In the genomic region with DNA sequence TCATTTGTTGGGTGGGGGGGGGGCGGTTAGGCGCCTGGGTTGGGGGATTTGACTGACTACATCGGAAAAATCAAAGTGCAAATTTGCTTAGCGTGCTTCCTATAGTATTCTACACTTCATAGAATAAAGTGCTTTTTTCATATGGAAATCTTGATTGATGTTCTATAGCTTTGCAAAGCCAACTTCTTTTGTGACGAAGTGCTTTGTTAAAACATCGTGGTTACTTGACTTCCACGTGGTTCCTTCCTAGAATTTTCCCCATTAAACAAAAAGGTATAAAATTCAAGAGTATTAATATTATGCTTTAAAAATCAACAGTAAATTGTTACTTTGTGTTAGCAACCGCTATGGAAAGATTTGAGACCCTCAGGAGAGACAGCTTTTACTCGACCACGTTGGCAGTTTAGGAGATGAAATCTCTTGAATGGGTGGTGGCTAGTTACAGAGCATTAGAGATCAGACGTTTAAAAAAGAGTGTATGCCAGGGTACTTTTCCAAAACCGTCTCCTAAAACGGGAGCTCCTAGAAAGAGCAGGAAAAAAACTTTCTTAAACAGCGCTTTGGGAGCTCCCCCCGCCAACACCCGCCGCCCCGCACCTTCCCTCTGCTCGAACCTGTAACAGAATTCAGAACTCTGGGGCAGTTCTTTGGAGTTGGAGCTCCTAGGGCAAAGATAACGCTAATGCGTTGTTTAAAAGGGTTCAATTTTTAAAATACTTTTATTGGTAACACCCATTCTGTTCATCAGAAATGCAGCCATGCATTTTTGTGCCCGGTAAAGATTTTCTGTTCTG, we compare ENCODE assay signal across 8 cellular contexts. TPM values are rescaled to one million over a fixed set of nuclear protein-coding genes. Genes with fewer than 3 reads are reported as not detected.
DNase-seq lines count a peak whose midpoint lies in the region; ATAC-seq and TF ChIP-seq lines count a peak whose summit lies in the region.

No MANE protein-coding gene starts in this region.

- no peak for ATAC-seq in GM23338
- peak in 2 of 4 donors; percentile 17 to 24 for ATAC-seq in heart left ventricle
- ATAC-seq in sciatic nerve: peak; percentile 38
- ATAC-seq in GM21528 (IDR thresholded peaks at IDR 0.05; ENCODE audit: low FRiP score, unreplicated experiment): no peak

- DNase-seq in GM23338 (ENCODE audit: low spot score): peak; percentile 50
- DNase-seq in activated CD4-positive, alpha-beta memory T cell treated with anti-CD3 and anti-CD28 coated beads, Interleukin-2, amount 10 ng/mL, durations not matched to agents 7 days and 5 days: no peak
- DNase-seq in heart left ventricle: peak in 2 of 5 donors; percentile 22 to 31
- DNase-seq in sciatic nerve (ENCODE audit: low spot score): no peak
- no peak for DNase-seq in LoVo (ENCODE audit: low spot score)
- DNase-seq in SKM-1 treated with dmso at 0.1 percent for 144 hours (lab: John Stamatoyannopoulos, UW; ENCODE audit: unreplicated experiment): no peak
- no peak for DNase-seq in NCI-H526 (lab: John Stamatoyannopoulos, UW)

- peaks cover 39% of the 10 kb centered on the region for H3K4me1 Mint-ChIP-seq in GM23338
- H3K4me1 Mint-ChIP-seq in activated CD4-positive, alpha-beta memory T cell treated with anti-CD3 and anti-CD28 coated beads, Interleukin-2, amount 10 ng/mL, durations not matched to agents 7 days and 5 days: peaks cover 12% of the 10 kb centered on the region

- peaks cover 90% of the 10 kb centered on the region for H3K79me2 ChIP-seq in GM23338 (replicated peaks; ENCODE audit: insufficient read depth)

- POLR2A ChIA-PET in activated CD4-positive, alpha-beta memory T cell treated with anti-CD3 and anti-CD28 coated beads, Interleukin-2, amount 10 ng/mL, durations not matched to agents 7 days and 5 days (lab: Charles Lee): no interaction called here

- CTCF ChIA-PET in activated CD4-positive, alpha-beta memory T cell treated with anti-CD3 and anti-CD28 coated beads, Interleukin-2, amount 10 ng/mL, durations not matched to agents 7 days and 5 days (lab: Charles Lee): no interaction called here

- no peak for TF ChIP-seq POLR2A in heart left ventricle (IDR thresholded peaks at IDR 0.05)

- WGBS in heart left ventricle, 4 donors: 1 to 3% (median 2%) methylated on average over 22 of the region's 22 CpGs

- peaks cover 9% of the 10 kb centered on the region for H3K27me3 Mint-ChIP-seq in GM23338 (ENCODE audit: insufficient read depth, low read depth, poor library complexity)
- peaks cover 35% of the 10 kb centered on the region for H3K27me3 Mint-ChIP-seq in activated CD4-positive, alpha-beta memory T cell treated with anti-CD3 and anti-CD28 coated beads, Interleukin-2, amount 10 ng/mL, durations not matched to agents 7 days and 5 days

- H3K27ac Mint-ChIP-seq in GM23338: peak overlapping the region; percentile 97
- no peak overlapping the region for H3K27ac Mint-ChIP-seq in activated CD4-positive, alpha-beta memory T cell treated with anti-CD3 and anti-CD28 coated beads, Interleukin-2, amount 10 ng/mL, durations not matched to agents 7 days and 5 days

- H3K4me1 ChIP-seq in GM23338 (ENCODE audit: insufficient read depth): peaks cover 42% of the 10 kb centered on the region
- H3K4me1 ChIP-seq in heart left ventricle: peaks cover 0 to 34% (median 5%) of the 10 kb centered on the region in 12 donors

- H3K27me3 ChIP-seq in GM23338 (ENCODE audit: insufficient read depth) (no peaks in the 10 kb centered on the region), heart left ventricle (peaks cover 0 to 22% (median 0%) of the 10 kb centered on the region in 9 donors)

- H3F3A ChIP-seq in GM23338 (replicated peaks; ENCODE audit: low read depth): no peaks in the 10 kb centered on the region; the same call in 1 of the 2 replicates

- peak overlapping the region; percentile 99 for H3K27ac ChIP-seq in GM23338 (ENCODE audit: low read depth)
- H3K27ac ChIP-seq in heart left ventricle: peak overlapping the region; percentile 82 to 95 (median 92)

- H3K4me2 ChIP-seq in GM23338: peak overlapping the region; percentile 82

- H3K36me3 Mint-ChIP-seq in GM23338 (ENCODE audit: low read depth): peaks cover 41% of the 10 kb centered on the region
- H3K36me3 Mint-ChIP-seq in activated CD4-positive, alpha-beta memory T cell treated with anti-CD3 and anti-CD28 coated beads, Interleukin-2, amount 10 ng/mL, durations not matched to agents 7 days and 5 days (ENCODE audit: low read depth): no peaks in the 10 kb centered on the region

- TF ChIP-seq CTCF in GM23338 (conservative IDR thresholded peaks at IDR 0.05; ENCODE audit: low read depth in 2 of 2) (no peak), heart left ventricle (IDR thresholded peaks at IDR 0.05) (no peak)

- H3K4me3 Mint-ChIP-seq in GM23338: peak overlapping the region; percentile 92
- H3K4me3 Mint-ChIP-seq in activated CD4-positive, alpha-beta memory T cell treated with anti-CD3 and anti-CD28 coated beads, Interleukin-2, amount 10 ng/mL, durations not matched to agents 7 days and 5 days: peak overlapping the region; percentile 43

- H4K20me1 ChIP-seq in GM23338 (replicated peaks; ENCODE audit: insufficient read depth): peaks cover 18% of the 10 kb centered on the region

- H3K9me2 ChIP-seq in GM23338 (ENCODE audit: insufficient read depth): no peaks in the 10 kb centered on the region

- no peaks in the 10 kb centered on the region for H3K36me3 ChIP-seq in GM23338 (ENCODE audit: insufficient read depth)
- H3K36me3 ChIP-seq in heart left ventricle: no peaks in the 10 kb centered on the region

- H3K4me3 ChIP-seq in GM23338 (peak overlapping the region; percentile 69), heart left ventricle (peak overlapping the region; percentile 47 to 86 (median 72))

- no peak overlapping the region for H2AFZ ChIP-seq in GM23338

- H3K9me3 ChIP-seq in heart left ventricle: no peaks in the 10 kb centered on the region

- peaks cover 8% of the 10 kb centered on the region for H3K9me3 Mint-ChIP-seq in GM23338
- H3K9me3 Mint-ChIP-seq in activated CD4-positive, alpha-beta memory T cell treated with anti-CD3 and anti-CD28 coated beads, Interleukin-2, amount 10 ng/mL, durations not matched to agents 7 days and 5 days: no peaks in the 10 kb centered on the region

- intact Hi-C loops in heart left ventricle (cut with DNase I) (loop anchor here in 8 of 10 donors (2.0 to 10.0 kb wide), 13 partner anchors 146 to 958 kb away; a partner anchor contains a TSS), sciatic nerve (cut with DNase I) (loop anchor here (10.0 kb wide), 1 partner anchor 598 kb away; no protein-coding TSS in a partner anchor)

TF ChIP-seq in GM23338, 12 proteins besides CTCF, POLR2A, EP300 and RAD21 (continues in another document):
- no peak for TF ChIP-seq JUNB (IDR thresholded peaks at IDR 0.05; ENCODE audit: unreplicated experiment)
- no peak for TF ChIP-seq POLR2AphosphoS5 (IDR thresholded peaks at IDR 0.05; ENCODE audit: low read depth)
- TF ChIP-seq EZH2phosphoT487 (IDR thresholded peaks at IDR 0.05; ENCODE audit: unreplicated experiment): no peak
- peak; percentile 82 for TF ChIP-seq NANOG (IDR thresholded peaks at IDR 0.05; ENCODE audit: borderline replicate concordance)
- no peak for TF ChIP-seq EZH2 (IDR thresholded peaks at IDR 0.05; ENCODE audit: low read depth, unreplicated experiment)
- TF ChIP-seq ZNF114 (CRISPR knock-in tag; IDR thresholded peaks at IDR 0.05): no peak
- TF ChIP-seq, protein P1, sequence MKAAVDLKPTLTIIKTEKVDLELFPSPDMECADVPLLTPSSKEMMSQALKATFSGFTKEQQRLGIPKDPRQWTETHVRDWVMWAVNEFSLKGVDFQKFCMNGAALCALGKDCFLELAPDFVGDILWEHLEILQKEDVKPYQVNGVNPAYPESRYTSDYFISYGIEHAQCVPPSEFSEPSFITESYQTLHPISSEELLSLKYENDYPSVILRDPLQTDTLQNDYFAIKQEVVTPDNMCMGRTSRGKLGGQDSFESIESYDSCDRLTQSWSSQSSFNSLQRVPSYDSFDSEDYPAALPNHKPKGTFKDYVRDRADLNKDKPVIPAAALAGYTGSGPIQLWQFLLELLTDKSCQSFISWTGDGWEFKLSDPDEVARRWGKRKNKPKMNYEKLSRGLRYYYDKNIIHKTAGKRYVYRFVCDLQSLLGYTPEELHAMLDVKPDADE (IDR thresholded peaks at IDR 0.05): no peak
- TF ChIP-seq STAT1 (IDR thresholded peaks at IDR 0.05; ENCODE audit: unreplicated experiment): no peak
- TF ChIP-seq CREB1 (CRISPR knock-in tag; IDR thresholded peaks at IDR 0.05; ENCODE audit: low read depth): peak; percentile 36
- TF ChIP-seq, protein P2, sequence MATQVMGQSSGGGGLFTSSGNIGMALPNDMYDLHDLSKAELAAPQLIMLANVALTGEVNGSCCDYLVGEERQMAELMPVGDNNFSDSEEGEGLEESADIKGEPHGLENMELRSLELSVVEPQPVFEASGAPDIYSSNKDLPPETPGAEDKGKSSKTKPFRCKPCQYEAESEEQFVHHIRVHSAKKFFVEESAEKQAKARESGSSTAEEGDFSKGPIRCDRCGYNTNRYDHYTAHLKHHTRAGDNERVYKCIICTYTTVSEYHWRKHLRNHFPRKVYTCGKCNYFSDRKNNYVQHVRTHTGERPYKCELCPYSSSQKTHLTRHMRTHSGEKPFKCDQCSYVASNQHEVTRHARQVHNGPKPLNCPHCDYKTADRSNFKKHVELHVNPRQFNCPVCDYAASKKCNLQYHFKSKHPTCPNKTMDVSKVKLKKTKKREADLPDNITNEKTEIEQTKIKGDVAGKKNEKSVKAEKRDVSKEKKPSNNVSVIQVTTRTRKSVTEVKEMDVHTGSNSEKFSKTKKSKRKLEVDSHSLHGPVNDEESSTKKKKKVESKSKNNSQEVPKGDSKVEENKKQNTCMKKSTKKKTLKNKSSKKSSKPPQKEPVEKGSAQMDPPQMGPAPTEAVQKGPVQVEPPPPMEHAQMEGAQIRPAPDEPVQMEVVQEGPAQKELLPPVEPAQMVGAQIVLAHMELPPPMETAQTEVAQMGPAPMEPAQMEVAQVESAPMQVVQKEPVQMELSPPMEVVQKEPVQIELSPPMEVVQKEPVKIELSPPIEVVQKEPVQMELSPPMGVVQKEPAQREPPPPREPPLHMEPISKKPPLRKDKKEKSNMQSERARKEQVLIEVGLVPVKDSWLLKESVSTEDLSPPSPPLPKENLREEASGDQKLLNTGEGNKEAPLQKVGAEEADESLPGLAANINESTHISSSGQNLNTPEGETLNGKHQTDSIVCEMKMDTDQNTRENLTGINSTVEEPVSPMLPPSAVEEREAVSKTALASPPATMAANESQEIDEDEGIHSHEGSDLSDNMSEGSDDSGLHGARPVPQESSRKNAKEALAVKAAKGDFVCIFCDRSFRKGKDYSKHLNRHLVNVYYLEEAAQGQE (IDR thresholded peaks at IDR 0.05; ENCODE audit: unreplicated experiment): no peak

RNA-seq across cellular contexts. Expression of a gene that starts 0.9 kb away (rescaled TPM):
- 587 and 609 TPM in 2 replicates for total RNA-seq in GM23338 (2014; rRNA removed; shearing (Covaris generic))
- polyA plus RNA-seq in GM23338 (2016; fragmentation: Nextera tagmentation; extraction: Ambion mirVana) (262 and 279 TPM in 2 replicates), heart left ventricle (100 to 1,000 TPM; 103 to 121 TPM)
- not detected for total RNA-seq in activated CD4-positive, alpha-beta memory T cell treated with anti-CD3 and anti-CD28 coated beads, Interleukin-2, amount 10 ng/mL, durations not matched to agents 7 days and 5 days
- total RNA-seq in heart left ventricle (100 to 1,000 TPM; 158 to 404 (median 233) TPM), sciatic nerve (80.5 TPM)

Comparison
In these comparisons a context has a peak if more than half of its experiments do, and no peak if none do; other contexts are left out.
1. RNA of a gene that starts 0.9 kb away (total RNA-seq): 587 to 609 TPM in GM23338, 158 to 404 TPM in heart left ventricle and 80.5 TPM in sciatic nerve (single experiment); not detected in activated CD4-positive, alpha-beta memory T cell treated with anti-CD3 and anti-CD28 coated beads, Interleukin-2, amount 10 ng/mL, durations not matched to agents 7 days and 5 days; every median in the first group is over 10 times any median in the second.